ENCODE assay signal across 12 cellular contexts in genomic region chr10:7797582-7797981, GRCh38. TPM values are rescaled to one million over a fixed set of nuclear protein-coding genes. Genes with fewer than 3 reads are reported as not detected.
DNase-seq lines count a peak whose midpoint lies in the region; TF ChIP-seq lines count a peak whose summit lies in the region.
"Had no signal": no experiment of that assay in that cellular context is flagged by ENCODE, and none has a peak within 500 bp of the region (broad histone marks: within the 10 kb centered on the region; RNA-seq: fewer than 3 reads in every experiment).

No MANE protein-coding gene starts in this region.

- peak overlapping the region; percentile 35; the same call in 1 of the 2 replicates for H3K4me3 ChIP-seq in GM23248
- no peak overlapping the region for H3K4me3 ChIP-seq in SJSA1

- TF ChIP-seq POLR2A in erythroblast (IDR thresholded peaks at IDR 0.05; ENCODE audit: low read length), result no peak

- no peak overlapping the region for H3K4me3 Mint-ChIP-seq in nephron progenitor cell

- H3F3A ChIP-seq in GM23248 (ENCODE audit: insufficient read depth), result peaks cover 38% of the 10 kb centered on the region

- peak; percentile 93 for DNase-seq in GM23248
- DNase-seq in SJSA1 (ENCODE audit: low read depth in 1 of 2, low spot score in 2 of 2), result peak; percentile 75 to 84
- peak; percentile 10 to 22 for DNase-seq in erythroblast (lab: John Stamatoyannopoulos, UW)
- DNase-seq in pulmonary artery endothelial cell (ENCODE audit: low read depth, low spot score), result peak; percentile 52
- no peak for DNase-seq in stimulated activated CD4-positive, alpha-beta T cell treated with anti-CD3 and anti-CD28 coated beads, Interleukin-2, amount 100 ng/mL, for 24 hours
- no peak for DNase-seq in T-helper 9 cell
- no peak for DNase-seq in nephron progenitor cell
- no peak for DNase-seq in stimulated activated CD4-positive, alpha-beta T cell treated with anti-CD3 and anti-CD28 coated beads, Interleukin-1b, Interleukin-23, amount 100 ng/mL, for 48 hours
- DNase-seq: central memory CD4-positive, alpha-beta T cell; NCI-H2029 treated with DMSO at 0.1 percent for 48 hours; stimulated activated CD4-positive, alpha-beta T cell treated with anti-CD3 and anti-CD28 coated beads, Interleukin-4, amount 100 ng/mL, for 4 hours had no signal

- peaks cover 45% of the 10 kb centered on the region for H3K4me1 ChIP-seq in GM23248 (ENCODE audit: insufficient read depth)
- H3K4me1 ChIP-seq in SJSA1 (replicated peaks), result peaks cover 19% of the 10 kb centered on the region

- H3K4me2 ChIP-seq in GM23248 (ENCODE audit: unreplicated experiment), result peak overlapping the region; percentile 77

- peaks cover 78% of the 10 kb centered on the region for H3K36me3 Mint-ChIP-seq in nephron progenitor cell (ENCODE audit: low read depth)

- no peaks in the 10 kb centered on the region for H3K9me2 ChIP-seq in GM23248 (ENCODE audit: insufficient read depth)

- H3K36me3 ChIP-seq in GM23248 (ENCODE audit: low read depth) (peaks cover 38% of the 10 kb centered on the region), SJSA1 (peaks cover 66% of the 10 kb centered on the region)

- H3K4me1 Mint-ChIP-seq in nephron progenitor cell, result peaks cover 8% of the 10 kb centered on the region

- no peak overlapping the region for H3K27ac Mint-ChIP-seq in nephron progenitor cell

- H3K27ac ChIP-seq in GM23248 (peak overlapping the region; percentile 73), SJSA1 (peak overlapping the region; percentile 57)
- H3K27ac ChIP-seq: VCaP had no signal

- 10 to 16% methylated on average over 6 of the region's 6 CpGs for WGBS in GM23248 (ENCODE audit: low coverage in 1 of 2, low lambda C conversion rate in 2 of 2, missing lambda C conversion rate in 2 of 2), 2 experiments

- H3K27me3 ChIP-seq in GM23248 (replicated peaks; ENCODE audit: insufficient read depth) (no peaks in the 10 kb centered on the region), SJSA1 (replicated peaks) (no peaks in the 10 kb centered on the region)

- peaks cover 82% of the 10 kb centered on the region for H3K79me2 ChIP-seq in GM23248 (ENCODE audit: insufficient read depth)

- H4K20me1 ChIP-seq in GM23248 (ENCODE audit: insufficient read depth), result no peaks in the 10 kb centered on the region; the same call in 1 of the 2 replicates

- H3K9me3 Mint-ChIP-seq in nephron progenitor cell, result no peaks in the 10 kb centered on the region

- H3K9me3 ChIP-seq in GM23248 (ENCODE audit: low read depth), result no peaks in the 10 kb centered on the region
- no peaks in the 10 kb centered on the region for H3K9me3 ChIP-seq in SJSA1 (replicated peaks)

- H3K27me3 Mint-ChIP-seq in nephron progenitor cell (ENCODE audit: low read depth, poor library complexity), result peaks cover 3% of the 10 kb centered on the region

- H3K9ac ChIP-seq in GM23248, result peak overlapping the region; percentile 36

- TF ChIP-seq CTCF in nephron progenitor cell (IDR thresholded peaks at IDR 0.05), result no peak

- peak overlapping the region; percentile 27 for H2AFZ ChIP-seq in GM23248

- in situ Hi-C loops in GM23248 (cut with MboI), result no loop called here

RNA-seq across cellular contexts. Expression of gene ATP5F1C, which starts 9.6 kb away (rescaled TPM):
- total RNA-seq in GM23248 (2014; rRNA removed; shearing (Covaris generic)), result 229 and 315 TPM in 2 replicates
- 294 and 304 TPM in 2 replicates for polyA plus RNA-seq in GM23248 (2016; fragmentation: Nextera tagmentation; extraction: Ambion mirVana)
- 447 and 519 TPM in 2 replicates for total RNA-seq in SJSA1 (2014; rRNA removed; shearing (Covaris generic))
- total RNA-seq in pulmonary artery endothelial cell, result 308 and 315 TPM in 2 replicates

RNA-seq across cellular contexts. Expression of gene KIN, which starts 9.8 kb away (rescaled TPM):
- 3.8 and 7.8 TPM in 2 replicates for total RNA-seq in GM23248 (2014; rRNA removed; shearing (Covaris generic))
- polyA plus RNA-seq in GM23248 (2016; fragmentation: Nextera tagmentation; extraction: Ambion mirVana), result 10.6 and 11.7 TPM in 2 replicates
- 15.8 and 31.4 TPM in 2 replicates for total RNA-seq in SJSA1 (2014; rRNA removed; shearing (Covaris generic))
- 5.7 and 5.9 TPM in 2 replicates for total RNA-seq in pulmonary artery endothelial cell

RNA-seq across cellular contexts. Expression of gene TAF3, which starts 20.7 kb away (rescaled TPM):
- total RNA-seq in GM23248 (2014; rRNA removed; shearing (Covaris generic)), result 1.7 and 2.4 TPM in 2 replicates
- polyA plus RNA-seq in GM23248 (2016; fragmentation: Nextera tagmentation; extraction: Ambion mirVana), result 4.4 and 5.5 TPM in 2 replicates
- total RNA-seq in SJSA1 (2014; rRNA removed; shearing (Covaris generic)), result 4.4 and 4.6 TPM in 2 replicates
- 1.6 and 2.4 TPM in 2 replicates for total RNA-seq in pulmonary artery endothelial cell

Comparison
In these comparisons a context has a peak if more than half of its experiments do, and no peak if none do; other contexts are left out.
1. DNase-seq: peak in GM23248 (single experiment), SJSA1 (2 of 2), erythroblast (2 of 2) and pulmonary artery endothelial cell (single experiment); none in stimulated activated CD4-positive, alpha-beta T cell treated with anti-CD3 and anti-CD28 coated beads, Interleukin-2, amount 100 ng/mL, for 24 hours (0 of 2), T-helper 9 cell (single experiment), nephron progenitor cell (single experiment) and stimulated activated CD4-positive, alpha-beta T cell treated with anti-CD3 and anti-CD28 coated beads, Interleukin-1b, Interleukin-23, amount 100 ng/mL, for 48 hours (single experiment).